Comparison of ENCODE assay signal across 23 cellular contexts in genomic region chr13:49972709-49973108, GRCh38. TPM values are rescaled to one million over a fixed set of nuclear protein-coding genes. Genes with fewer than 3 reads are reported as not detected.
DNase-seq lines count a peak whose midpoint lies in the region; ATAC-seq and TF ChIP-seq lines count a peak whose summit lies in the region.
"Had no signal": no experiment of that assay in that cellular context is flagged by ENCODE, and none has a peak within 500 bp of the region (broad histone marks: within the 10 kb centered on the region; RNA-seq: fewer than 3 reads in every experiment).

No MANE protein-coding gene starts in this region.

- H3K27ac Mint-ChIP-seq in activated CD8-positive, alpha-beta T cell treated with anti-CD3 and anti-CD28 coated beads, Interleukin-2, amount 10 ng/mL, durations not matched to agents 7 days and 5 days = peak overlapping the region; percentile 61
- H3K27ac Mint-ChIP-seq in activated CD8-positive, alpha-beta T cell treated with anti-CD3 and anti-CD28 coated beads for 36 hours = no peak overlapping the region
- H3K27ac Mint-ChIP-seq: B cell, GM23338 had no signal

- H3K4me1 Mint-ChIP-seq in activated CD8-positive, alpha-beta T cell treated with anti-CD3 and anti-CD28 coated beads, Interleukin-2, amount 10 ng/mL, durations not matched to agents 7 days and 5 days (ENCODE audit: low read depth) = peaks cover 4% of the 10 kb centered on the region
- peaks cover 2% of the 10 kb centered on the region for H3K4me1 Mint-ChIP-seq in activated CD8-positive, alpha-beta T cell treated with anti-CD3 and anti-CD28 coated beads for 36 hours (ENCODE audit: low read depth)
- H3K4me1 Mint-ChIP-seq: GM23338 had no signal

- TF ChIP-seq EP300 in stomach (IDR thresholded peaks at IDR 0.05) = no peak

- POLR2A ChIA-PET in activated CD8-positive, alpha-beta T cell treated with anti-CD3 and anti-CD28 coated beads, Interleukin-2, amount 10 ng/mL, durations not matched to agents 7 days and 5 days (lab: Charles Lee) = no interaction called here
- POLR2A ChIA-PET in activated CD8-positive, alpha-beta T cell treated with anti-CD3 and anti-CD28 coated beads for 36 hours (lab: Charles Lee) = interaction anchor here (0.6 kb wide), 1 partner anchor 605 kb away, joined by 3 read pairs; no protein-coding TSS in a partner anchor

- TF ChIP-seq POLR2A in stomach (IDR thresholded peaks at IDR 0.05) = no peak

- CTCF ChIA-PET in activated CD8-positive, alpha-beta T cell treated with anti-CD3 and anti-CD28 coated beads, Interleukin-2, amount 10 ng/mL, durations not matched to agents 7 days and 5 days (lab: Charles Lee) = interaction anchor here (0.8 kb wide), 1 partner anchor 30 kb away, joined by 3 read pairs; no protein-coding TSS in a partner anchor
- CTCF ChIA-PET in activated CD8-positive, alpha-beta T cell treated with anti-CD3 and anti-CD28 coated beads for 36 hours (lab: Charles Lee) = interaction anchor here (0.8 to 1.9 kb wide), 2 partner anchors 25 to 1097 kb away, joined by 3 to 5 read pairs; no protein-coding TSS in a partner anchor

- peaks cover 10% of the 10 kb centered on the region for H3K36me3 Mint-ChIP-seq in activated CD8-positive, alpha-beta T cell treated with anti-CD3 and anti-CD28 coated beads, Interleukin-2, amount 10 ng/mL, durations not matched to agents 7 days and 5 days (ENCODE audit: low read depth)
- H3K36me3 Mint-ChIP-seq in activated CD8-positive, alpha-beta T cell treated with anti-CD3 and anti-CD28 coated beads for 36 hours (ENCODE audit: low read depth) = no peaks in the 10 kb centered on the region

- TF ChIP-seq CTCF in activated CD8-positive, alpha-beta T cell treated with anti-CD3 and anti-CD28 coated beads for 36 hours (IDR thresholded peaks at IDR 0.05) = no peak
- TF ChIP-seq CTCF in colonic mucosa (IDR thresholded peaks at IDR 0.05) (no peak), liver (IDR thresholded peaks at IDR 0.05; ENCODE audit: low read depth, low read length, missing input control) (no peak), stomach (IDR thresholded peaks at IDR 0.05) (no peak)

- H3K9me3 Mint-ChIP-seq in activated CD8-positive, alpha-beta T cell treated with anti-CD3 and anti-CD28 coated beads, Interleukin-2, amount 10 ng/mL, durations not matched to agents 7 days and 5 days (ENCODE audit: insufficient read depth) = no peaks in the 10 kb centered on the region
- no peaks in the 10 kb centered on the region for H3K9me3 Mint-ChIP-seq in activated CD8-positive, alpha-beta T cell treated with anti-CD3 and anti-CD28 coated beads for 36 hours
- H3K9me3 Mint-ChIP-seq: CD4-positive, CD25-positive, alpha-beta regulatory T cell; GM23338 had no signal

- H3K4me3 Mint-ChIP-seq in activated CD8-positive, alpha-beta T cell treated with anti-CD3 and anti-CD28 coated beads, Interleukin-2, amount 10 ng/mL, durations not matched to agents 7 days and 5 days = no peak overlapping the region
- no peak overlapping the region for H3K4me3 Mint-ChIP-seq in activated CD8-positive, alpha-beta T cell treated with anti-CD3 and anti-CD28 coated beads for 36 hours
- H3K4me3 Mint-ChIP-seq: B cell; CD4-positive, CD25-positive, alpha-beta regulatory T cell; GM23338 had no signal

- H3K4me3 ChIP-seq in colonic mucosa = no peak overlapping the region
- H3K4me3 ChIP-seq in liver (ENCODE audit: low read depth in 1 of 3, low read length in 3 of 3) = peak overlapping the region in 2 of 3 donors; percentile 29 to 33
- H3K4me3 ChIP-seq in stomach = peak overlapping the region in 1 of 4 donors; percentile 11
- H3K4me3 ChIP-seq: GM12878, GM23338, HAP-1 had no signal

- H3K9ac ChIP-seq in colonic mucosa (ENCODE audit: low read depth in 2 of 2, low read length in 2 of 2) (no peak overlapping the region), liver (ENCODE audit: low read depth in 1 of 2, low read length in 2 of 2) (peak overlapping the region in 1 of 2 donors; percentile 19)
- H3K9ac ChIP-seq: KMS-11 had no signal

- H3K36me3 ChIP-seq in colonic mucosa (no peaks in the 10 kb centered on the region), liver (ENCODE audit: control insufficient read depth in 4 of 4, insufficient read depth in 3 of 4, low read depth in 1 of 4, low read length in 3 of 4) (no peaks in the 10 kb centered on the region), stomach (no peaks in the 10 kb centered on the region)
- H3K36me3 ChIP-seq: HAP-1 had no signal

- intact Hi-C loops in activated CD8-positive, alpha-beta T cell treated with anti-CD3 and anti-CD28 coated beads for 36 hours (cut with micrococcal nuclease) = loop anchor here (10.0 kb wide), 1 partner anchor 832 kb away; no protein-coding TSS in a partner anchor
- intact Hi-C loops in colonic mucosa (cut with DNase I) = loop anchor here (10.0 kb wide), 1 partner anchor 562 kb away; no protein-coding TSS in a partner anchor
- intact Hi-C loops in stomach (cut with DNase I; ENCODE audit: low total_unique reads) = no loop called here

- no peaks in the 10 kb centered on the region for H3K27me3 ChIP-seq in colonic mucosa
- H3K27me3 ChIP-seq in liver (ENCODE audit: control insufficient read depth in 4 of 4, insufficient read depth in 4 of 4, low read length in 3 of 4) = no peaks in the 10 kb centered on the region
- H3K27me3 ChIP-seq in stomach = no peaks in the 10 kb centered on the region

- no peaks in the 10 kb centered on the region for H3K27me3 Mint-ChIP-seq in activated CD8-positive, alpha-beta T cell treated with anti-CD3 and anti-CD28 coated beads, Interleukin-2, amount 10 ng/mL, durations not matched to agents 7 days and 5 days (ENCODE audit: low read depth)
- no peaks in the 10 kb centered on the region for H3K27me3 Mint-ChIP-seq in activated CD8-positive, alpha-beta T cell treated with anti-CD3 and anti-CD28 coated beads for 36 hours
- H3K27me3 Mint-ChIP-seq: B cell; CD4-positive, CD25-positive, alpha-beta regulatory T cell had no signal

- peak overlapping the region; percentile 13 for H3K27ac ChIP-seq in colonic mucosa
- peak overlapping the region; percentile 34 to 50 for H3K27ac ChIP-seq in liver (ENCODE audit: low read depth in 1 of 2, low read length in 2 of 2)
- peak overlapping the region; percentile 54 to 77 (median 72) for H3K27ac ChIP-seq in stomach
- H3K27ac ChIP-seq: KMS-11 had no signal

- no peaks in the 10 kb centered on the region for H3K4me1 ChIP-seq in colonic mucosa
- peaks cover 0 to 8% (median 8%) of the 10 kb centered on the region in 4 donors for H3K4me1 ChIP-seq in liver (ENCODE audit: control insufficient read depth in 4 of 4, insufficient read depth in 4 of 4, low read length in 3 of 4)
- H3K4me1 ChIP-seq in stomach = peaks cover 5 to 18% (median 10%) of the 10 kb centered on the region in 4 donors

- no peak for DNase-seq in activated CD8-positive, alpha-beta T cell treated with anti-CD3 and anti-CD28 coated beads, Interleukin-2, amount 10 ng/mL, durations not matched to agents 7 days and 5 days
- DNase-seq in activated CD8-positive, alpha-beta T cell treated with anti-CD3 and anti-CD28 coated beads for 36 hours = no peak
- DNase-seq in colonic mucosa (no peak), stomach (peak; percentile 31), foreskin melanocyte (no peak), amniotic stem cell (lab: John Stamatoyannopoulos, UW) (no peak)
- DNase-seq: CD4-positive, CD25-positive, alpha-beta regulatory T cell; DMS79 treated with DMSO at 0.1 percent for 48 hours; NCI-H1092 treated with DMSO at 0.1 percent for 48 hours; NCI-H1436 treated with DMSO at 0.1 percent for 48 hours; NCI-H2029 treated with DMSO at 0.1 percent for 48 hours; NCI-H226; NCI-H510A treated with DMSO at 0.1 percent for 48 hours; NCI-H748 treated with DMSO at 0.1 percent for 48 hours; SIG-M5 had no signal

- H3K9me3 ChIP-seq in colonic mucosa (no peaks in the 10 kb centered on the region), liver (ENCODE audit: control insufficient read depth in 4 of 4, low read length in 3 of 4) (no peaks in the 10 kb centered on the region), stomach (no peaks in the 10 kb centered on the region)
- H3K9me3 ChIP-seq: HAP-1 had no signal

- 56% methylated on average over 4 of the region's 4 CpGs for WGBS in liver
- WGBS in stomach, 5 donors = 30 to 52% (median 51%) methylated on average over 4 of the region's 4 CpGs

- ATAC-seq in activated CD8-positive, alpha-beta T cell treated with anti-CD3 and anti-CD28 coated beads, Interleukin-2, amount 10 ng/mL, durations not matched to agents 7 days and 5 days = no peak
- ATAC-seq in activated CD8-positive, alpha-beta T cell treated with anti-CD3 and anti-CD28 coated beads for 36 hours = no peak
- ATAC-seq in HG02642 (IDR thresholded peaks at IDR 0.05; ENCODE audit: poor library complexity, unreplicated experiment) = no peak
- ATAC-seq: GM12878, GM23338, Panc1 had no signal

- peak; percentile 16 to 25 for TF ChIP-seq RAD21 in liver (IDR thresholded peaks at IDR 0.05)

TF ChIP-seq in liver, 16 proteins besides CTCF, POLR2A, EP300 and RAD21 (continues in another document):
- TF ChIP-seq, protein P1, sequence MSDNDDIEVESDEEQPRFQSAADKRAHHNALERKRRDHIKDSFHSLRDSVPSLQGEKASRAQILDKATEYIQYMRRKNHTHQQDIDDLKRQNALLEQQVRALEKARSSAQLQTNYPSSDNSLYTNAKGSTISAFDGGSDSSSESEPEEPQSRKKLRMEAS (IDR thresholded peaks at IDR 0.05) = no peak

RNA-seq across cellular contexts. Expression of gene TRIM13, which starts 24.1 kb away (rescaled TPM):
- 10 to 100 TPM; 11.8 to 12.0 TPM for total RNA-seq in activated CD8-positive, alpha-beta T cell treated with anti-CD3 and anti-CD28 coated beads, Interleukin-2, amount 10 ng/mL, durations not matched to agents 7 days and 5 days
- total RNA-seq in activated CD8-positive, alpha-beta T cell treated with anti-CD3 and anti-CD28 coated beads for 36 hours = 10 to 100 TPM; 12.5 to 13.4 TPM
- total RNA-seq in colonic mucosa (10 to 100 TPM; 21.7 to 35.0 TPM), liver (10 to 100 TPM in 1 of 2 donors, 1 to 10 TPM in 1; 9.4 to 10.5 TPM), stomach (10 to 100 TPM in 4 of 5 donors, 1 to 10 TPM in 1; 4.1 to 23.7 (median 16.1) TPM)
- polyA plus RNA-seq in liver (1 to 10 TPM; 4.7 to 9.9 TPM), stomach (10 to 100 TPM in 1 of 3 donors, 1 to 10 TPM in 2; 7.5 to 18.6 (median 8.3) TPM)

RNA-seq across cellular contexts. Expression of gene SPRYD7, which starts 36.6 kb away (rescaled TPM):
- total RNA-seq in activated CD8-positive, alpha-beta T cell treated with anti-CD3 and anti-CD28 coated beads, Interleukin-2, amount 10 ng/mL, durations not matched to agents 7 days and 5 days = 1 to 10 TPM; 3.4 to 4.1 TPM
- total RNA-seq in activated CD8-positive, alpha-beta T cell treated with anti-CD3 and anti-CD28 coated beads for 36 hours = 1 to 10 TPM; 6.3 to 6.7 TPM
- 10 to 100 TPM in 1 of 2 donors, 1 to 10 TPM in 1; 8.0 to 14.1 TPM for total RNA-seq in colonic mucosa
- 1 to 10 TPM; 3.7 to 3.9 TPM for total RNA-seq in liver
- polyA plus RNA-seq in liver = 10 to 100 TPM in 1 of 2 donors, 1 to 10 TPM in 1; 5.7 to 10.1 TPM
- 10 to 100 TPM in 2 of 5 donors, 1 to 10 TPM in 2, not detected in 1; 3.6 to 26.9 (median 8.9) TPM for total RNA-seq in stomach
- polyA plus RNA-seq in stomach = 10 to 100 TPM in 1 of 3 donors, 1 to 10 TPM in 2; 7.2 to 10.5 (median 8.1) TPM

RNA-seq across cellular contexts. Expression of gene KCNRG, which starts 42.5 kb away (rescaled TPM):
- total RNA-seq in activated CD8-positive, alpha-beta T cell treated with anti-CD3 and anti-CD28 coated beads, Interleukin-2, amount 10 ng/mL, durations not matched to agents 7 days and 5 days = under 1 TPM; 0.18 to 0.82 TPM
- total RNA-seq in activated CD8-positive, alpha-beta T cell treated with anti-CD3 and anti-CD28 coated beads for 36 hours = under 1 TPM; 0.18 to 0.36 TPM
- total RNA-seq in colonic mucosa = under 1 TPM; 0.30 to 0.40 TPM
- total RNA-seq in liver = 1 to 10 TPM; 1.9 to 2.1 TPM
- under 1 TPM; 0.18 to 0.50 TPM for polyA plus RNA-seq in liver
- total RNA-seq in stomach = 1 to 10 TPM in 3 of 5 donors, not detected in 2; 1.2 to 5.0 (median 3.8) TPM
- polyA plus RNA-seq in stomach = under 1 TPM in 2 of 3 donors, not detected in 1; 0.37 to 0.38 TPM
- total RNA-seq: GM23338 had no signal

Comparison
In these comparisons a context has a peak if more than half of its experiments do, and no peak if none do; other contexts are left out.
1. H3K27ac ChIP-seq: peak in every context shown above with its lines; median percentile 72 in stomach; 42 in liver; 13 in colonic mucosa.